1 cellular context compared by ENCODE assay signal in genomic region chr22:39218432-39218831, GRCh38. TPM values are rescaled to one million over a fixed set of nuclear protein-coding genes. Genes with fewer than 3 reads are reported as not detected.
"Had no signal": no experiment of that assay in that cellular context is flagged by ENCODE, and none has a peak within 500 bp of the region (broad histone marks: within the 10 kb centered on the region; RNA-seq: fewer than 3 reads in every experiment).

No MANE protein-coding gene starts in this region.

RNA-seq across cellular contexts. Expression of gene PDGFB, which starts 26.4 kb away (rescaled TPM):
- total RNA-seq: activated B cell treated with CpG ODN at 0.5 μM for 24 hours had no signal
